ENCODE assay signal across 9 cellular contexts in genomic region chr3:152836269-152836668, GRCh38. TPM values are rescaled to one million over a fixed set of nuclear protein-coding genes. Genes with fewer than 3 reads are reported as not detected.
DNase-seq lines count a peak whose midpoint lies in the region; ATAC-seq and TF ChIP-seq lines count a peak whose summit lies in the region.
"Had no signal": no experiment of that assay in that cellular context is flagged by ENCODE, and none has a peak within 500 bp of the region (broad histone marks: within the 10 kb centered on the region; RNA-seq: fewer than 3 reads in every experiment).

No MANE protein-coding gene starts in this region.

- H3K4me1 ChIP-seq in BLaER1 treated with 17β-estradiol and CSF1 and Interleukin-3, amounts not matched to agents 10 nM and 100 nM: peaks cover 14 to 28% (median 24%) of the 10 kb centered on the region in 10 experiments
- H3K4me1 ChIP-seq in endocrine pancreas (ENCODE audit: control insufficient read depth, insufficient read depth, low read length): peaks cover 3% of the 10 kb centered on the region

- no peak overlapping the region for H3K27ac ChIP-seq in BLaER1 treated with 17β-estradiol and CSF1 and Interleukin-3, amounts not matched to agents 10 nM and 100 nM

- DNase-seq in neural crest cell (ENCODE audit: low read depth, low spot score): no peak
- no peak for DNase-seq in NCI-H2171 (lab: John Stamatoyannopoulos, UW)
- no peak for DNase-seq in NCI-H2227 (lab: John Stamatoyannopoulos, UW; ENCODE audit: unreplicated experiment)
- DNase-seq: NCI-H446 had no signal

- H3K4me1 Mint-ChIP-seq in IgD-negative memory B cell (peaks cover 0 to 10% (median 6%) of the 10 kb centered on the region in 3 donors), neural crest cell (peaks cover 48% of the 10 kb centered on the region)

- H3K4me2 ChIP-seq in BLaER1 treated with 17β-estradiol and CSF1 and Interleukin-3, amounts not matched to agents 10 nM and 100 nM: peak overlapping the region; percentile 87 to 97 (median 93)

- peak overlapping the region; percentile 72 to 88 (median 81); a peak in 17 of 20 replicates for H3K4me3 ChIP-seq in BLaER1 treated with 17β-estradiol and CSF1 and Interleukin-3, amounts not matched to agents 10 nM and 100 nM
- peak overlapping the region; percentile 98 for H3K4me3 ChIP-seq in endocrine pancreas (ENCODE audit: control insufficient read depth, insufficient read depth, low read length)

- TF ChIP-seq CTCF in neural crest cell (conservative IDR thresholded peaks at IDR 0.05): no peak

- H3K36me3 ChIP-seq in BLaER1 treated with 17β-estradiol and CSF1 and Interleukin-3, amounts not matched to agents 10 nM and 100 nM: no peaks in the 10 kb centered on the region
- peaks cover 3% of the 10 kb centered on the region for H3K36me3 ChIP-seq in endocrine pancreas (ENCODE audit: control insufficient read depth, insufficient read depth, low read length)

- H3K36me3 Mint-ChIP-seq in IgD-negative memory B cell (no peaks in the 10 kb centered on the region), neural crest cell (ENCODE audit: low read depth) (peaks cover 11% of the 10 kb centered on the region)

- H3K9ac ChIP-seq in BLaER1 treated with 17β-estradiol and CSF1 and Interleukin-3, amounts not matched to agents 10 nM and 100 nM: peak overlapping the region in 1 of 11 experiments; percentile 82; a peak in 1 of 22 replicates
- H3K9ac ChIP-seq in endocrine pancreas (ENCODE audit: control insufficient read depth, insufficient read depth, low read length): peak overlapping the region; percentile 73

- peaks cover 0 to 8% (median 0%) of the 10 kb centered on the region in 11 experiments; a peak in 3 of 22 replicates for H3K27me3 ChIP-seq in BLaER1 treated with 17β-estradiol and CSF1 and Interleukin-3, amounts not matched to agents 10 nM and 100 nM
- H3K27me3 ChIP-seq in endocrine pancreas (ENCODE audit: control insufficient read depth, insufficient read depth, low read length): no peaks in the 10 kb centered on the region

- H3K27me3 Mint-ChIP-seq in IgD-negative memory B cell: peaks cover 14% of the 10 kb centered on the region
- peaks cover 11% of the 10 kb centered on the region for H3K27me3 Mint-ChIP-seq in neural crest cell (ENCODE audit: low read depth)

- H3K9me3 Mint-ChIP-seq in IgD-negative memory B cell: peaks cover 0 to 5% (median 0%) of the 10 kb centered on the region in 3 donors
- no peaks in the 10 kb centered on the region for H3K9me3 Mint-ChIP-seq in neural crest cell

- H3K4me3 Mint-ChIP-seq in IgD-negative memory B cell (peak overlapping the region; percentile 17 to 93 (median 88)), neural crest cell (peak overlapping the region; percentile 99)

- H3K27ac Mint-ChIP-seq in IgD-negative memory B cell: no peak overlapping the region
- no peak overlapping the region for H3K27ac Mint-ChIP-seq in neural crest cell (ENCODE audit: unreplicated experiment)

- ATAC-seq in HG03460 (IDR thresholded peaks at IDR 0.05; ENCODE audit: unreplicated experiment) (no peak), GM19455 (IDR thresholded peaks at IDR 0.05; ENCODE audit: unreplicated experiment) (no peak)

- H3K9me3 ChIP-seq in BLaER1 treated with 17β-estradiol and CSF1 and Interleukin-3, amounts not matched to agents 10 nM and 100 nM (replicated peaks in 1 of 11): no peaks in the 10 kb centered on the region
- no peaks in the 10 kb centered on the region for H3K9me3 ChIP-seq in endocrine pancreas (ENCODE audit: control insufficient read depth, low read length)

- peaks cover 0 to 6% (median 0%) of the 10 kb centered on the region in 11 experiments; a peak in 1 of 22 replicates for H4K20me1 ChIP-seq in BLaER1 treated with 17β-estradiol and CSF1 and Interleukin-3, amounts not matched to agents 10 nM and 100 nM

RNA-seq across cellular contexts. Expression of gene P2RY1, which starts 1.3 kb away (rescaled TPM):
- 0.04 TPM for polyA plus RNA-seq in IgD-negative memory B cell
- 8.6 and 9.0 TPM in 2 replicates for total RNA-seq in neural crest cell
